In the genomic region with DNA sequence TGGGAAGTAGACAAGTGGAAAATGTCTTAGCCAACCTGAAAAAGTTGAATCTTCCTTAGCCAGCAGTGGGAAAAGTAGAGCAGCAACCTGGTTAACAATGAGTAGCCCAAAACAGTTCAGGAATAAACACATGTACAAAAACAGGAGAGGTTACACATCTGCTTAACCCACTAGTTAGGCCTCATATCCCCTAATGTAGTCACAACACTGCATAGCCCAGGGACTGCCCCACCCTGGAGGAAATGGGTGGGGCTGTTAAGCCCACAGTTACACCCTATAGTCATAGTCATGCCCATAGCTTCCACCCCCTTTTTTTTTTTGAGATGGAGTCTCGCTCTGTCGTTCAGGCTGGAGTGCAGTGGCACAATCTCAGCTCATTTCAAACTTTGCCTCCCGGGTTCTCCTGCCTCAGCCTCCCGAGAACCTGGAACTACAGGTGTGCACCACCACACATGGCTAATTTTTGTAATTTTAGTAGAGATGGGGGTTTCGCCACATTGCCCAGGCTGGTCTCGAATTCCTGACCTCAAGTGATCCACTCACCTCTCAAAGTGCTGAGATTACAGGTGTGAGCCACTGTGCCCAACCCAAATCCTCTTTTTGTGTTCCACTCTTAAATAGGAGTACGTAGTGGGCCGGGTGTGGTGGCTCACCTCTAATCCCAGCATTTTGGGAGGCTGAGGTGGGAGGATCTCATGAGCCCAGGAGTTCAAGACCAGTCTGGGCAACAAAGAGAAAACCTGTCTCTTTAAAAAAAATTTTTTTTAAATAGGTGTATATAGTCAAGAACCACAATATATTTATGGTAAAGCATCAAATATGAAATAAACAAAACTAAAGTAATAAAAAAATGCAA, we compare ENCODE assay signal across 8 cellular contexts. TPM values are rescaled to one million over a fixed set of nuclear protein-coding genes. Genes with fewer than 3 reads are reported as not detected.
DNase-seq lines count a peak whose midpoint lies in the region; ATAC-seq and TF ChIP-seq lines count a peak whose summit lies in the region.

No MANE protein-coding gene starts in this region.

- no TSS peak for BruUV-seq in OCI-LY7 (replicated peaks; lab: Mats Ljungman, UMichigan)

- H3K9me2 ChIP-seq in OCI-LY7 (ENCODE audit: insufficient read depth, low read length) = no peaks in the 10 kb centered on the region

- H3K4me1 ChIP-seq in OCI-LY7 (ENCODE audit: insufficient read depth, low read length, poor library complexity, severe bottlenecking) = peaks cover 85% of the 10 kb centered on the region
- peaks cover 44% of the 10 kb centered on the region for H3K4me1 ChIP-seq in HAP-1

- peaks cover 87% of the 10 kb centered on the region for H3K79me2 ChIP-seq in OCI-LY7 (ENCODE audit: insufficient read depth, low read depth, low read length)

- H3K4me3 ChIP-seq in OCI-LY7 (ENCODE audit: low read depth, low read length, poor library complexity, severe bottlenecking) (peak overlapping the region; percentile 54), HAP-1 (no peak overlapping the region)

- intact Hi-C loops in OCI-LY7 (cut with micrococcal nuclease; ENCODE audit: unreplicated experiment) = loop anchor here (10.0 kb wide), 2 partner anchors 213 to 437 kb away; a partner anchor contains a TSS

- CTCF ChIA-PET in OCI-LY7 (lab: Charles Lee; ENCODE audit: unreplicated experiment) = interaction anchor here (0.8 to 1.1 kb wide), 3 partner anchors 13 to 24 kb away, joined by 3 read pairs; a partner anchor contains a TSS

- POLR2A ChIA-PET in OCI-LY7 (lab: Charles Lee) = interaction anchor here (0.6 to 8.0 kb wide), 9 partner anchors 10 to 301 kb away, joined by 3 to 139 read pairs (median 4); a partner anchor contains a TSS

- H3K4me2 ChIP-seq in OCI-LY7 (ENCODE audit: low read length) = peak overlapping the region; percentile 75

- H3K27ac ChIP-seq in OCI-LY7 (ENCODE audit: low read depth, low read length, poor library complexity, severe bottlenecking) = peak overlapping the region; percentile 99

- TF ChIP-seq CTCF in OCI-LY7 (conservative IDR thresholded peaks at IDR 0.05; ENCODE audit: low read length) = no peak

- ATAC-seq in GM18505 (IDR thresholded peaks at IDR 0.05; ENCODE audit: unreplicated experiment) (no peak), HG02642 (IDR thresholded peaks at IDR 0.05; ENCODE audit: poor library complexity, unreplicated experiment) (peak; percentile 81), left lobe of liver (peak; percentile 8)

- no peak overlapping the region for H2AFZ ChIP-seq in OCI-LY7 (ENCODE audit: low read length)

- H4K20me1 ChIP-seq in OCI-LY7 (ENCODE audit: insufficient read depth, low read length) = no peaks in the 10 kb centered on the region

- in situ Hi-C loops in HAP-1 (cut with MboI; ENCODE audit: low sequenced_read_pairs) = no loop called here

- TF ChIP-seq POLR2A in GM18505 (IDR thresholded peaks at IDR 0.05; ENCODE audit: borderline replicate concordance, extremely low read depth, insufficient read depth, insufficient read length) = peak; percentile 57

- H3K36me3 ChIP-seq in OCI-LY7 (ENCODE audit: insufficient read depth, low read length) = peaks cover 42% of the 10 kb centered on the region
- no peaks in the 10 kb centered on the region for H3K36me3 ChIP-seq in HAP-1 (replicated peaks)

- no peaks in the 10 kb centered on the region for H3K27me3 ChIP-seq in HAP-1 (ENCODE audit: low read depth)

- DNase-seq in OCI-LY7 (ENCODE audit: low spot score) (peak; percentile 74), left lobe of liver (ENCODE audit: low spot score) (no peak), HAP-1 (ENCODE audit: low spot score in 2 of 2) (no peak), Ammon's horn (ENCODE audit: low spot score) (no peak)
- peak; percentile 91 for DNase-seq in activated effector memory CD4-positive, alpha-beta T cell treated with anti-CD3 and anti-CD28 coated beads, Interleukin-2, amount 50 U/mL, for 16 hours
- peak; percentile 75 for DNase-seq in stimulated activated naive CD4-positive, alpha-beta T cell treated with Interleukin-2 at 50 U/mL for 16 hours (lab: John Stamatoyannopoulos, UW)

- H3K9me3 ChIP-seq in OCI-LY7 (ENCODE audit: low read length) (peaks cover 4% of the 10 kb centered on the region; the same call in 1 of the 2 replicates), HAP-1 (no peaks in the 10 kb centered on the region)

RNA-seq across cellular contexts. Expression of a gene that starts 24.5 kb away (rescaled TPM):
- 25.6 and 27.1 TPM in 2 replicates for total RNA-seq in OCI-LY7 (2014; rRNA removed; shearing (Covaris generic))
- total RNA-seq in OCI-LY7 (2022) (77.6 and 82.7 TPM in 2 replicates), left lobe of liver (81.7 TPM)

Comparison
In these comparisons a context has a peak if more than half of its experiments do, and no peak if none do; other contexts are left out.
1. DNase-seq: peak in OCI-LY7 (single experiment), activated effector memory CD4-positive, alpha-beta T cell treated with anti-CD3 and anti-CD28 coated beads, Interleukin-2, amount 50 U/mL, for 16 hours (single experiment) and stimulated activated naive CD4-positive, alpha-beta T cell treated with Interleukin-2 at 50 U/mL for 16 hours (single experiment); none in left lobe of liver (single experiment), HAP-1 (0 of 2) and Ammon's horn (single experiment).